15 cellular contexts compared by ENCODE assay signal in genomic region chr18:37420315-37420880, GRCh38.
"Had no signal": no experiment of that assay in that cellular context is flagged by ENCODE, and none has a peak within 500 bp of the region (broad histone marks: within the 10 kb centered on the region; RNA-seq: fewer than 3 reads in every experiment).

No MANE protein-coding gene starts in this region.

- DNase-seq: activated CD4-positive, alpha-beta memory T cell treated with anti-CD3 and anti-CD28 coated beads for 36 hours; activated CD4-positive, alpha-beta T cell treated with anti-CD3 and anti-CD28 coated beads for 1 hour; activated gamma-delta T cell; activated naive CD8-positive, alpha-beta T cell treated with anti-CD3 and anti-CD28 coated beads, Interleukin-2, amount 10 ng/mL, durations not matched to agents 7 days and 5 days; activated T-cell treated with anti-CD3 and anti-CD28 coated beads, Interleukin-2, amount 50 U/mL, for 4 hours; midbrain; naive B cell; posterior cingulate gyrus; right cardiac atrium; uterus had no signal

- H3K4me3 ChIP-seq: cardiac muscle cell, gastroesophageal sphincter, hepatocyte, smooth muscle cell, uterus had no signal

- H2AFZ ChIP-seq: hepatocyte had no signal

- H3K27me3 ChIP-seq: neutrophil, uterus had no signal

- ATAC-seq: activated T-cell treated with anti-CD3 and anti-CD28 coated beads, Interleukin-2, amount 50 U/mL, for 4 hours; gastroesophageal sphincter; right cardiac atrium had no signal

- H3K36me3 ChIP-seq: cardiac muscle cell, gastroesophageal sphincter, neutrophil, uterus had no signal

- H3K4me1 ChIP-seq: gastroesophageal sphincter, uterus had no signal

- H3K27ac ChIP-seq: cardiac muscle cell, gastroesophageal sphincter, hepatocyte, neutrophil, uterus had no signal

- H3K79me2 ChIP-seq: hepatocyte had no signal

- H3K4me2 ChIP-seq: hepatocyte had no signal

- H3K9me3 ChIP-seq: gastroesophageal sphincter, neutrophil, uterus had no signal
